In genomic region chr7:140017543-140017942, GRCh38 we compare ENCODE assay signal across 24 cellular contexts. TPM values are rescaled to one million over a fixed set of nuclear protein-coding genes. Genes with fewer than 3 reads are reported as not detected.
A peak's percentile ranks its signal among the peaks of the same experiment; 100 is the strongest.
DNase-seq lines count a peak whose midpoint lies in the region; ATAC-seq, FAIRE-seq and TF ChIP-seq lines count a peak whose summit lies in the region.
"Had no signal": no experiment of that assay in that cellular context is flagged by ENCODE, and none has a peak within 500 bp of the region (broad histone marks: within the 10 kb centered on the region; RNA-seq: fewer than 3 reads in every experiment).

No MANE protein-coding gene starts in this region.

- BruUV-seq in HepG2 (replicated peaks; lab: Mats Ljungman, UMichigan): no TSS peak

- no peak for TF ChIP-seq EP300 in HepG2 (IDR thresholded peaks at IDR 0.05; ENCODE audit: low read depth in 2 of 2, low read length in 2 of 2)
- TF ChIP-seq EP300 in HepG2 (CRISPR knock-in tag; IDR thresholded peaks at IDR 0.05; ENCODE audit: borderline replicate concordance): no peak

- POLR2A ChIA-PET in WTC11 (lab: Charles Lee) (no interaction called here), HepG2 (lab: Yijun Ruan, JAX) (no interaction called here)

- H3K36me3 Mint-ChIP-seq in GM23338 (ENCODE audit: low read depth) (no peaks in the 10 kb centered on the region; the same call in 2 of the 3 replicates), WTC11 (no peaks in the 10 kb centered on the region)

- no CpG with 5 or more reads among the region's 15 CpGs for WGBS in HepG2 (ENCODE audit: low lambda C conversion rate)
- WGBS in spleen, 5 donors: 87 to 93% (median 89%) methylated on average over 3 to 15 of the region's 15 CpGs

- ATAC-seq in GM23338 (peak; percentile 52), WTC11 (peak; percentile 14), HepG2 (peak; percentile 38), GM21526 (IDR thresholded peaks at IDR 0.05; ENCODE audit: low FRiP score, unreplicated experiment) (no peak)
- ATAC-seq: HCT116, SK-N-SH treated with all-trans-retinoic acid at 6 μM for 48 hours had no signal

- in situ Hi-C loops in HepG2 (cut with HindIII; ENCODE audit: extremely low pct_ligation_motif_present, low pct_unique_long_range_greater_than_20kb): no loop called here

- H3K4me3 ChIP-seq in GM23338: no peak overlapping the region
- H3K4me3 ChIP-seq in HepG2 (replicated peaks in 1 of 3; ENCODE audit: insufficient read depth in 1 of 3, low read depth in 2 of 3, low read length in 3 of 3): peak overlapping the region in 1 of 3 experiments; percentile 26; a peak in 1 of 6 replicates
- H3K4me3 ChIP-seq in spleen: no peak overlapping the region
- no peak overlapping the region for H3K4me3 ChIP-seq in coronary artery
- H3K4me3 ChIP-seq: BLaER1 had no signal

- H3K4me1 ChIP-seq in GM23338 (ENCODE audit: insufficient read depth) (no peaks in the 10 kb centered on the region), HepG2 (ENCODE audit: insufficient read depth, low read length) (peaks cover 38% of the 10 kb centered on the region), spleen (no peaks in the 10 kb centered on the region)

- TF ChIP-seq CTCF in GM23338 (conservative IDR thresholded peaks at IDR 0.05; ENCODE audit: low read depth in 2 of 2) (no peak), WTC11 (IDR thresholded peaks at IDR 0.05) (no peak), HepG2 (CRISPR knock-in tag; IDR thresholded peaks at IDR 0.05) (0 out of 2 replicates have a peak, but pooled peaks have one; percentile 0), spleen (IDR thresholded peaks at IDR 0.05 in 8 of 11, conservative IDR thresholded peaks at IDR 0.05 in 3 of 11) (no peak), coronary artery (IDR thresholded peaks at IDR 0.05) (no peak)

- H3K4me2 ChIP-seq in GM23338: no peak overlapping the region
- peak overlapping the region; percentile 47 for H3K4me2 ChIP-seq in HepG2 (ENCODE audit: low read depth, low read length)
- H3K4me2 ChIP-seq: BLaER1 had no signal

- H3K4me3 Mint-ChIP-seq in GM23338 (no peak overlapping the region), WTC11 (no peak overlapping the region)
- H3K4me3 Mint-ChIP-seq: CD4-positive, CD25-positive, alpha-beta regulatory T cell had no signal

- H3K9me3 ChIP-seq in HepG2 (ENCODE audit: low read length) (no peaks in the 10 kb centered on the region), spleen (no peaks in the 10 kb centered on the region)
- H3K9me3 ChIP-seq: BLaER1 had no signal

- H3F3A ChIP-seq in GM23338 (replicated peaks; ENCODE audit: low read depth): no peaks in the 10 kb centered on the region

- no peaks in the 10 kb centered on the region for H4K20me1 ChIP-seq in GM23338 (replicated peaks; ENCODE audit: insufficient read depth)
- H4K20me1 ChIP-seq in HepG2 (ENCODE audit: insufficient read depth, low read length): no peaks in the 10 kb centered on the region
- H4K20me1 ChIP-seq: BLaER1 had no signal

- H3K36me3 ChIP-seq in GM23338 (ENCODE audit: insufficient read depth) (no peaks in the 10 kb centered on the region), HepG2 (replicated peaks in 1 of 2; ENCODE audit: control insufficient read depth in 1 of 2, insufficient read depth in 2 of 2, low read length in 2 of 2) (no peaks in the 10 kb centered on the region), spleen (peaks cover 0 to 88% (median 6%) of the 10 kb centered on the region in 6 donors)

- TF ChIP-seq POLR2A in HepG2 (IDR thresholded peaks at IDR 0.05; ENCODE audit: insufficient read depth in 1 of 2, low read depth in 2 of 2, low read length in 2 of 2): no peak
- no peak for TF ChIP-seq POLR2A in spleen (IDR thresholded peaks at IDR 0.05)

- no peak for DNase-seq in GM23338 (ENCODE audit: low spot score)
- DNase-seq in WTC11 (ENCODE audit: low spot score): no peak
- no peak for DNase-seq in HepG2 (ENCODE audit: low spot score)
- DNase-seq in spleen: peak; percentile 45
- no peak for DNase-seq in coronary artery (ENCODE audit: low spot score)
- DNase-seq in NCI-H526 treated with DMSO at 0.1 percent for 48 hours (lab: John Stamatoyannopoulos, UW): no peak
- DNase-seq: CD4-positive, CD25-positive, alpha-beta regulatory T cell; DMS153; DND-41; GOT3; Kasumi-1; NCI-H1092 treated with DMSO at 0.1 percent for 48 hours; NCI-H1436; NCI-H187; NCI-H2081 treated with DMSO at 0.1 percent for 48 hours; NCI-H2171 treated with DMSO at 0.1 percent for 48 hours; NCI-H524; NCI-H774 had no signal

- no peak for FAIRE-seq in HepG2 (lab: Jason Lieb, UNC)
- FAIRE-seq: A204.1, GM12892 had no signal

- H3K27me3 Mint-ChIP-seq in GM23338 (ENCODE audit: insufficient read depth, low read depth, poor library complexity): peaks cover 16% of the 10 kb centered on the region
- H3K27me3 Mint-ChIP-seq in WTC11 (ENCODE audit: low read depth): no peaks in the 10 kb centered on the region
- H3K27me3 Mint-ChIP-seq: CD4-positive, CD25-positive, alpha-beta regulatory T cell had no signal

- CTCF ChIA-PET in WTC11 (lab: Charles Lee) (interaction anchor here (1.3 to 2.0 kb wide), 4 partner anchors 12 to 399 kb away, joined by 4 to 12 read pairs (median 6); no protein-coding TSS in a partner anchor), HepG2 (lab: Yijun Ruan, JAX; ENCODE audit: low intra/inter-chr PET ratio, low total read pairs) (no interaction called here)

- H3K27ac ChIP-seq in GM23338 (ENCODE audit: low read depth): no peak overlapping the region
- no peak overlapping the region for H3K27ac ChIP-seq in HepG2 (ENCODE audit: extremely low read length, insufficient read depth, low read length)
- no peak overlapping the region for H3K27ac ChIP-seq in spleen
- no peak overlapping the region for H3K27ac ChIP-seq in coronary artery
- H3K27ac ChIP-seq: BLaER1 had no signal

- H3K9ac ChIP-seq in HepG2 (ENCODE audit: insufficient read depth, low read depth, low read length): no peak overlapping the region
- H3K9ac ChIP-seq: BLaER1 had no signal

- H3K27me3 ChIP-seq in GM23338 (ENCODE audit: insufficient read depth): no peaks in the 10 kb centered on the region
- H3K27me3 ChIP-seq in HepG2 (ENCODE audit: control insufficient read depth in 1 of 2, insufficient read depth in 2 of 2, low read length in 2 of 2): peaks cover 5 to 55% of the 10 kb centered on the region in 2 experiments
- no peaks in the 10 kb centered on the region for H3K27me3 ChIP-seq in spleen (replicated peaks in 1 of 7)
- H3K27me3 ChIP-seq: BLaER1 had no signal

- no peaks in the 10 kb centered on the region for H3K9me2 ChIP-seq in GM23338 (ENCODE audit: insufficient read depth)

- H3K9me3 Mint-ChIP-seq in GM23338 (no peaks in the 10 kb centered on the region), WTC11 (no peaks in the 10 kb centered on the region)
- H3K9me3 Mint-ChIP-seq: CD4-positive, CD25-positive, alpha-beta regulatory T cell had no signal

- H3K4me1 Mint-ChIP-seq in GM23338: 0 out of 3 replicates have a peak, but pooled peaks cover 2% of the 10 kb centered on the region
- H3K4me1 Mint-ChIP-seq in WTC11: 0 out of 2 replicates have a peak, but pooled peaks cover 3% of the 10 kb centered on the region

- intact Hi-C loops in HepG2 (cut with micrococcal nuclease; ENCODE audit: unreplicated experiment) (no loop called here), spleen (cut with DNase I; ENCODE audit: low total_unique reads) (no loop called here)

- no peak for TF ChIP-seq RAD21 in HepG2 (CRISPR knock-in tag; IDR thresholded peaks at IDR 0.05)

- H2AFZ ChIP-seq in GM23338: no peak overlapping the region
- H2AFZ ChIP-seq in HepG2 (ENCODE audit: low read length): no peak overlapping the region

- no peaks in the 10 kb centered on the region for H3K79me2 ChIP-seq in GM23338 (replicated peaks; ENCODE audit: insufficient read depth)
- H3K79me2 ChIP-seq in HepG2 (ENCODE audit: insufficient read depth, low read length): no peaks in the 10 kb centered on the region

- H3K27ac Mint-ChIP-seq in GM23338 (no peak overlapping the region), WTC11 (no peak overlapping the region)
- H3K27ac Mint-ChIP-seq: CD4-positive, CD25-positive, alpha-beta regulatory T cell had no signal

TF ChIP-seq in GM23338, 12 proteins besides CTCF, POLR2A, EP300 and RAD21 (continues in another document):
- no peak for TF ChIP-seq STAT1 (IDR thresholded peaks at IDR 0.05; ENCODE audit: unreplicated experiment)
- TF ChIP-seq EZH2phosphoT487 (IDR thresholded peaks at IDR 0.05; ENCODE audit: unreplicated experiment): no peak

TF ChIP-seq in WTC11, 78 proteins besides CTCF, POLR2A, EP300 and RAD21:
- TF ChIP-seq ZNF138 (CRISPR knock-in tag; conservative IDR thresholded peaks at IDR 0.05): no peak
TF ChIP-seq in WTC11: peak in this region for 0.

TF ChIP-seq in HepG2, 621 proteins besides CTCF, POLR2A, EP300 and RAD21 (continues in another document):
- peak; percentile 37; the same call in 1 of the 2 replicates for TF ChIP-seq ZSCAN25 (CRISPR knock-in tag; IDR thresholded peaks at IDR 0.05)
- no peak for TF ChIP-seq ARNT (IDR thresholded peaks at IDR 0.05)
- peak; percentile 53; the same call in 1 of the 2 replicates for TF ChIP-seq GABPB1 (CRISPR knock-in tag; IDR thresholded peaks at IDR 0.05)

RNA-seq across cellular contexts. Expression of gene PARP12, which starts 45.2 kb away (rescaled TPM):
- total RNA-seq in GM23338 (2014; rRNA removed; shearing (Covaris generic)): 7.8 and 10.3 TPM in 2 replicates
- polyA plus RNA-seq in GM23338 (2016; fragmentation: Nextera tagmentation; extraction: Ambion mirVana): 2.7 and 3.7 TPM in 2 replicates
- total RNA-seq in WTC11 (2021): 9.1 to 10.5 TPM (median 9.5 TPM) in 3 replicates
- total RNA-seq in HepG2 (2016; rRNA removed; fragmentation: Illumina TruSeq; extraction: Trizol): 15.5 and 16.2 TPM in 2 replicates
- 5.1 and 6.0 TPM in 2 replicates for total RNA-seq in HepG2 (2016; cell fraction: cytosol; rRNA removed; fragmentation: Illumina TruSeq; extraction: Trizol; ENCODE audit: low read depth)
- total RNA-seq in HepG2 (2016; cell fraction: insoluble cytoplasmic fraction; rRNA removed; fragmentation: Illumina TruSeq; extraction: Trizol): 14.9 and 16.1 TPM in 2 replicates
- total RNA-seq in HepG2 (2016; cell fraction: membrane; rRNA removed; fragmentation: Illumina TruSeq; extraction: Trizol): 7.8 TPM in 2 replicates
- 20.8 and 22.4 TPM in 2 replicates for total RNA-seq in HepG2 (2016; cell fraction: nucleus; rRNA removed; fragmentation: Illumina TruSeq; extraction: Trizol)
- 35.2 and 37.1 TPM in 2 replicates for polyA plus RNA-seq in HepG2 (2011; rRNA removed)
- polyA plus RNA-seq in HepG2 (2011; cell fraction: cytosol; rRNA removed): 22.5 and 24.9 TPM in 2 replicates
- 82.0 and 93.9 TPM in 2 replicates for polyA plus RNA-seq in HepG2 (2011; cell fraction: nucleus; rRNA removed)
- 18.0 and 20.0 TPM in 2 replicates for polyA plus RNA-seq in HepG2 (2012)
- 1.4 and 1.5 TPM in 2 replicates for polyA plus RNA-seq in HepG2 (2016; cell fraction: cytosol; fragmentation: Illumina TruSeq; extraction: Trizol; ENCODE audit: low read depth)
- 13.9 and 16.3 TPM in 2 replicates for polyA plus RNA-seq in HepG2 (2016; cell fraction: insoluble cytoplasmic fraction; fragmentation: Illumina TruSeq; extraction: Trizol; ENCODE audit: low read depth)
- 4.4 and 4.5 TPM in 2 replicates for polyA plus RNA-seq in HepG2 (2016; cell fraction: membrane; fragmentation: Illumina TruSeq; extraction: Trizol; ENCODE audit: low read depth)
- 31.0 and 39.2 TPM in 2 replicates for polyA plus RNA-seq in HepG2 (2016; cell fraction: nucleus; fragmentation: Illumina TruSeq; extraction: Trizol; ENCODE audit: insufficient read depth, low read depth)
- 52.9 and 70.5 TPM in 2 replicates for polyA minus RNA-seq in HepG2 (2011; rRNA and poly(A)+ RNA removed; ENCODE audit: low replicate concordance)
- 23.5 and 23.8 TPM in 2 replicates for polyA minus RNA-seq in HepG2 (2011; cell fraction: cytosol; rRNA and poly(A)+ RNA removed)
- polyA minus RNA-seq in HepG2 (2011; cell fraction: nucleus; rRNA and poly(A)+ RNA removed): 46.7 and 57.6 TPM in 2 replicates
- total RNA-seq in spleen: 100 to 1,000 TPM in 1 of 7 donors, 10 to 100 TPM in 6; 60.8 to 101 (median 77.5) TPM
- 10 to 100 TPM; 26.9 to 68.4 (median 59.2) TPM for polyA plus RNA-seq in spleen
